In genomic region chr16:58030136-58030840, GRCh38 we compare ENCODE assay signal across 1 cellular context.
TF ChIP-seq lines count a peak whose summit lies in the region.

No MANE protein-coding gene starts in this region.

TF ChIP-seq in H1, 55 proteins besides CTCF, POLR2A, EP300 and RAD21:
- TF ChIP-seq SIRT6 (IDR thresholded peaks at IDR 0.05; ENCODE audit: low read length) (no peak), RXRA (IDR thresholded peaks at IDR 0.05; ENCODE audit: insufficient read depth, low read depth, low read length) (no peak), POU5F1 (IDR thresholded peaks at IDR 0.05; ENCODE audit: low read depth, low read length) (no peak), NANOG (IDR thresholded peaks at IDR 0.05; ENCODE audit: insufficient read depth, low read depth, low read length, poor library complexity, severe bottlenecking) (no peak), CTBP2 (IDR thresholded peaks at IDR 0.05; ENCODE audit: borderline replicate concordance, insufficient read depth, insufficient read length, low read length) (no peak), JUND (IDR thresholded peaks at IDR 0.05; ENCODE audit: low read length) (no peak), USF2 (IDR thresholded peaks at IDR 0.05; ENCODE audit: low read length) (no peak), HDAC6 (IDR thresholded peaks at IDR 0.05; ENCODE audit: low read depth, low read length) (no peak)
